ENCODE assay signal across 13 cellular contexts in genomic region chr1:84877592-84877991, GRCh38.
"Had no signal": no experiment of that assay in that cellular context is flagged by ENCODE, and none has a peak within 500 bp of the region (broad histone marks: within the 10 kb centered on the region; RNA-seq: fewer than 3 reads in every experiment).

No MANE protein-coding gene starts in this region.

- DNase-seq: activated CD4-positive, alpha-beta memory T cell treated with anti-CD3 and anti-CD28 coated beads for 36 hours; activated CD4-positive, alpha-beta T cell treated with anti-CD3 and anti-CD28 coated beads for 1 hour; activated T-cell treated with anti-CD3 and anti-CD28 coated beads, Interleukin-2, amount 50 U/mL, for 72 hours; effector memory CD4-positive, alpha-beta T cell; immature natural killer cell; left cardiac atrium; naive B cell; pancreas; retina; small intestine had no signal

- H3K4me1 Mint-ChIP-seq: naive B cell had no signal

- H3K27ac Mint-ChIP-seq: activated CD4-positive, alpha-beta memory T cell treated with anti-CD3 and anti-CD28 coated beads for 36 hours; activated T-cell treated with anti-CD3 and anti-CD28 coated beads, Interleukin-2, amount 50 U/mL, for 72 hours; immature natural killer cell; naive B cell; T-helper 2 cell treated with Interferon-gamma antibody and Interleukin-4, amounts not matched to agents 5 μg/mL and 100 μg/mL, for 36 hours had no signal

- H3K9me3 ChIP-seq: pancreas had no signal

- H3K4me3 Mint-ChIP-seq: activated CD4-positive, alpha-beta memory T cell treated with anti-CD3 and anti-CD28 coated beads for 36 hours; activated T-cell treated with anti-CD3 and anti-CD28 coated beads, Interleukin-2, amount 50 U/mL, for 72 hours; central memory CD8-positive, alpha-beta T cell; immature natural killer cell; naive B cell; T-helper 2 cell treated with Interferon-gamma antibody and Interleukin-4, amounts not matched to agents 5 μg/mL and 100 μg/mL, for 36 hours had no signal

- H3K4me3 ChIP-seq: lung, pancreas had no signal

- H3K27ac ChIP-seq: pancreas had no signal

- H3K9me3 Mint-ChIP-seq: central memory CD8-positive, alpha-beta T cell had no signal

- H3K4me1 ChIP-seq: pancreas had no signal

- H3K36me3 ChIP-seq: pancreas had no signal

- ATAC-seq: activated T-cell treated with anti-CD3 and anti-CD28 coated beads, Interleukin-2, amount 50 U/mL, for 72 hours; left cardiac atrium; pancreas had no signal

- H3K27me3 ChIP-seq: pancreas had no signal

- H3K36me3 Mint-ChIP-seq: activated CD4-positive, alpha-beta memory T cell treated with anti-CD3 and anti-CD28 coated beads for 36 hours; immature natural killer cell; naive B cell had no signal
